ENCODE assay signal across 21 cellular contexts in the genomic region with DNA sequence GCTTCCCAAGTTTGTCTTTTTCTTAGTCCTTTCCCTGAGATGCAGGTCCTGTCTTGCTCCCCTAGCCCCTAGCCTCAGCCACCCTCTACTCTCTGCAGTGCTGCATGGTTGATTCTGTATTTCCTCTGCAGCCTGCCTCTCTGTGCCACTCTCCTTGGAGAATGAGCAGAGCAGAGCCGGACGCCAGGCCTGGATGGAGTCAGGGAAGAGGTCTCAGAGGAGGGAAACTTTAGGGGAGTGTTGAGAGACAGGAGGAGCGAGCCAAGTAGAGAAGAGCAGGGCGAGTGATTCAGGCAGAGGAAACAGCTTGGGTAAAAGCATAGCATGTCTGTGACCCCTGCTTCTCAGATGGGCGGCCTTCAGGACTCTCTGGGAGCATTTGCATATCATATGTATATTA.
"Had no signal": no experiment of that assay in that cellular context is flagged by ENCODE, and none has a peak within 500 bp of the region (broad histone marks: within the 10 kb centered on the region; RNA-seq: fewer than 3 reads in every experiment).

No MANE protein-coding gene starts in this region.

- H3K4me1 ChIP-seq: foreskin keratinocyte, left lung, lower lobe of right lung had no signal

- H3K27ac ChIP-seq: coronary artery, dorsolateral prefrontal cortex, esophagus muscularis mucosa, foreskin keratinocyte, gastroesophageal sphincter, hepatocyte, left lung, lower lobe of right lung had no signal

- ATAC-seq: foreskin keratinocyte, gastroesophageal sphincter, left lung, lower lobe of right lung, mucosa of descending colon had no signal

- DNase-seq: dermis blood vessel endothelial cell; dorsolateral prefrontal cortex; effector CD4-positive, alpha-beta T cell; effector memory CD4-positive, alpha-beta T cell; foreskin keratinocyte; glutamatergic neuron; head of caudate nucleus; hypothalamus; immature natural killer cell; islet precursor cell; kidney; kidney glomerular epithelial cell; left lung; lower lobe of right lung; mesenchymal stem cell; mucosa of descending colon; naive B cell had no signal

- H3K36me3 ChIP-seq: esophagus muscularis mucosa, gastroesophageal sphincter, left lung, lower lobe of right lung had no signal

- H3K9me3 ChIP-seq: esophagus muscularis mucosa, gastroesophageal sphincter, left lung, lower lobe of right lung, mucosa of descending colon had no signal

- H3K27me3 ChIP-seq: dorsolateral prefrontal cortex, esophagus muscularis mucosa, foreskin keratinocyte, gastroesophageal sphincter, hepatocyte, left lung had no signal

- H3K4me3 ChIP-seq: coronary artery, dorsolateral prefrontal cortex, esophagus muscularis mucosa, gastroesophageal sphincter, hepatocyte, left lung, lower lobe of right lung, mucosa of descending colon had no signal
